1 cellular context compared by ENCODE assay signal in the genomic region with DNA sequence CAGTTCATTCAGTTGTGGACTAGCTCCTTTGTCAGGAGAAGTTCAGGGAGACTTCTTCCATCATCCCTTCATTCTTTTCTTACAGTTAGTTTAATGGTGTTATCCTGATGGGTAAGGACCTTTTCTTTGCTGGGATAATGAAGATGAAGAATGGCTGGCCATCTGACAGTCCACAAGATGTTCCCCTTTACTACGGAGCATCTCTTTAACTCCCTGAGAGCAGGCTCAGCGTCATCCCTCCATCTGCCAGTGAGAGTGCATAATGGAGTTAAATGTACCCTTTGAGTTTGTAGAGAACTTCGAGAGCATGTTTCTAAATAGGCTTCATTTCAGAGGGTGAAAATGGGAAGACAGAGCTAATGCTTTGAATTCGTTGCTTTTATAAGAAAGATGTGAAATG.
A peak's percentile ranks its signal among the peaks of the same experiment; 100 is the strongest.
TF ChIP-seq lines count a peak whose summit lies in the region.

No MANE protein-coding gene starts in this region.

TF ChIP-seq in HEK293, 187 proteins besides CTCF, POLR2A, EP300 and RAD21 (continued from another document):
- TF ChIP-seq ZNF362 (tag by site-specific recombination; IDR thresholded peaks at IDR 0.05), result no peak
- peak; percentile 28; the same call in 1 of the 2 replicates for TF ChIP-seq PRDM1 (tag by site-specific recombination; IDR thresholded peaks at IDR 0.05)
- TF ChIP-seq ZEB2 (tag by site-specific recombination; IDR thresholded peaks at IDR 0.05), result no peak
- TF ChIP-seq MZF1 (tag by site-specific recombination; IDR thresholded peaks at IDR 0.05; ENCODE audit: borderline replicate concordance), result 0 out of 2 replicates have a peak, but pooled peaks have one; percentile 12
- no peak for TF ChIP-seq OSR2 (tag by site-specific recombination; IDR thresholded peaks at IDR 0.05)
